In genomic region chr19:19540707-19541515, GRCh38 we compare ENCODE assay signal across 8 cellular contexts. TPM values are rescaled to one million over a fixed set of nuclear protein-coding genes. Genes with fewer than 3 reads are reported as not detected.
A peak's percentile ranks its signal among the peaks of the same experiment; 100 is the strongest.
DNase-seq lines count a peak whose midpoint lies in the region; ATAC-seq and TF ChIP-seq lines count a peak whose summit lies in the region.

No MANE protein-coding gene starts in this region.

- TF ChIP-seq CTCF in GM12864 (IDR thresholded peaks at IDR 0.05; ENCODE audit: low read depth, low read length, missing control alignments) (no peak), esophagus squamous epithelium (IDR thresholded peaks at IDR 0.05) (no peak), uterus (IDR thresholded peaks at IDR 0.05) (no peak)

- H3K36me3 ChIP-seq in esophagus squamous epithelium (no peaks in the 10 kb centered on the region), skeletal muscle satellite cell (ENCODE audit: insufficient read depth, low read length) (no peaks in the 10 kb centered on the region), uterus (no peaks in the 10 kb centered on the region)

- H3K4me2 ChIP-seq in skeletal muscle satellite cell (ENCODE audit: low read length): peak overlapping the region; percentile 48

- H3K4me1 ChIP-seq in esophagus squamous epithelium (peaks cover 20 to 43% (median 34%) of the 10 kb centered on the region in 3 donors), skeletal muscle satellite cell (ENCODE audit: control insufficient read depth, insufficient read depth, low read length) (peaks cover 21% of the 10 kb centered on the region), uterus (peaks cover 0 to 17% of the 10 kb centered on the region in 2 donors)

- ATAC-seq in HG03457 (IDR thresholded peaks at IDR 0.05; ENCODE audit: unreplicated experiment): no peak

- H3K27ac ChIP-seq in esophagus squamous epithelium (no peak overlapping the region), uterus (no peak overlapping the region)

- H3K9me3 ChIP-seq in esophagus squamous epithelium (peaks cover 0 to 4% (median 0%) of the 10 kb centered on the region in 3 donors), skeletal muscle satellite cell (replicated peaks; ENCODE audit: low read length) (no peaks in the 10 kb centered on the region), uterus (no peaks in the 10 kb centered on the region)

- 0 to 9% methylated on average over 1 to 6 of the region's 45 CpGs for WGBS in esophagus squamous epithelium, 2 donors

- peak; percentile 69 for DNase-seq in GM12864 (ENCODE audit: low read depth)
- peak; percentile 87 for DNase-seq in NAMALWA (ENCODE audit: low spot score)
- DNase-seq in activated CD8-positive, alpha-beta memory T cell treated with anti-CD3 and anti-CD28 coated beads, Interleukin-2, amount 50 U/mL, for 24 hours (ENCODE audit: extremely low read depth): peak; percentile 27
- DNase-seq in esophagus squamous epithelium (lab: John Stamatoyannopoulos, UW): no peak
- no peak for DNase-seq in uterus
- DNase-seq in SHP77 (lab: John Stamatoyannopoulos, UW): no peak

- H3K4me3 ChIP-seq in GM12864 (ENCODE audit: low read depth, low read length) (peak overlapping the region; percentile 39), esophagus squamous epithelium (peak overlapping the region; percentile 4 to 54 (median 24)), skeletal muscle satellite cell (ENCODE audit: low read length) (no peak overlapping the region), uterus (no peak overlapping the region)

- intact Hi-C loops in esophagus squamous epithelium (cut with DNase I): loop anchor here (10.0 kb wide), 1 partner anchor 734 kb away; no protein-coding TSS in a partner anchor
- intact Hi-C loops in uterus (cut with DNase I; ENCODE audit: low total_unique reads): no loop called here

- H3K27me3 ChIP-seq in esophagus squamous epithelium (peaks cover 0 to 98% (median 28%) of the 10 kb centered on the region in 4 donors), skeletal muscle satellite cell (ENCODE audit: control insufficient read depth, insufficient read depth, low read length) (peaks cover 30% of the 10 kb centered on the region), uterus (peaks cover 19 to 25% of the 10 kb centered on the region in 2 donors)

- H3K9ac ChIP-seq in skeletal muscle satellite cell (ENCODE audit: low read depth, low read length): no peak overlapping the region

- TF ChIP-seq POLR2A in esophagus squamous epithelium (IDR thresholded peaks at IDR 0.05): no peak
- TF ChIP-seq POLR2A in uterus (IDR thresholded peaks at IDR 0.05): no peak

RNA-seq across cellular contexts. Expression of gene CILP2, which starts 2.8 kb away (rescaled TPM):
- total RNA-seq in esophagus squamous epithelium: under 1 TPM in 1 of 4 donors, not detected in 3; under 0.01 TPM
- 0.25 and 0.66 TPM in 2 replicates for total RNA-seq in skeletal muscle satellite cell (2012; rRNA removed)
- total RNA-seq in uterus: 1 to 10 TPM in 1 of 4 donors, under 1 TPM in 1, not detected in 2; 0.15 to 1.2 TPM

RNA-seq across cellular contexts. Expression of gene YJEFN3, which starts 12.2 kb away (rescaled TPM):
- total RNA-seq in esophagus squamous epithelium (under 1 TPM; 0.08 to 0.57 (median 0.15) TPM), uterus (1 to 10 TPM in 3 of 4 donors, not detected in 1; 1.5 to 6.8 (median 2.9) TPM)
- total RNA-seq in skeletal muscle satellite cell (2012; rRNA removed): 0.51 and 0.66 TPM in 2 replicates

RNA-seq across cellular contexts. Expression of gene NDUFA13, which starts 24.9 kb away (rescaled TPM):
- 10 to 100 TPM; 44.6 to 88.7 (median 56.0) TPM for total RNA-seq in esophagus squamous epithelium
- total RNA-seq in skeletal muscle satellite cell (2012; rRNA removed): 115 and 151 TPM in 2 replicates
- total RNA-seq in uterus: 100 to 1,000 TPM in 1 of 4 donors, 10 to 100 TPM in 3; 28.6 to 204 (median 60.9) TPM

RNA-seq across cellular contexts. Expression of gene TSSK6, which starts 25.6 kb away (rescaled TPM):
- total RNA-seq in esophagus squamous epithelium (1 to 10 TPM in 1 of 4 donors, under 1 TPM in 3; 0.57 to 1.7 (median 0.89) TPM), uterus (1 to 10 TPM in 2 of 4 donors, not detected in 2; 1.3 to 2.0 TPM)
- 1.3 and 2.0 TPM in 2 replicates for total RNA-seq in skeletal muscle satellite cell (2012; rRNA removed)

Comparison
In these comparisons a context has a peak if more than half of its experiments do, and no peak if none do; other contexts are left out.
1. DNase-seq: peak in GM12864 (single experiment), NAMALWA (single experiment) and activated CD8-positive, alpha-beta memory T cell treated with anti-CD3 and anti-CD28 coated beads, Interleukin-2, amount 50 U/mL, for 24 hours (single experiment); none in esophagus squamous epithelium (single experiment), uterus (0 of 2) and SHP77 (0 of 2).
2. H3K4me3 ChIP-seq: peak in GM12864 (single experiment) and esophagus squamous epithelium (4 of 4); none in skeletal muscle satellite cell (single experiment) and uterus (0 of 2).